ENCODE assay signal across 8 cellular contexts in the genomic region with DNA sequence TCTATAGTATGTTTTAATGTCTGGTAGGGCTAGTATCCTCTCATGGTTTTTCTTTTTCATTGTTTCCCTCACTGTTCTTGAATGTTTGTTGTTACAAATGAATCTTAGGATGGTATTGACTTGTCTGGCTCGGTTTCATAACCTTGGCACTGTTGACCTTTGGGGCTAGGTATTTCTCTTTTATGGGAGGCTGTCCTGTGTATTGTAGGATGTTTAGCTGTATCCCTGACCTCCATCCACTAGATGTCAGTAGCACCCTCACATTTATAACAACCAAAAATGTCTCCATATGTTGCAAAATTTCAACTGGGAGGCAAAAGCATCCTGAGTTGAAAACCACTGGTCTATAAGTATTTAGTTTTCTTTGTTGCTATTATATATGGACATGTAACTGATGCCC.
DNase-seq lines count a peak whose midpoint lies in the region; ATAC-seq lines count a peak whose summit lies in the region.

No MANE protein-coding gene starts in this region.

- ATAC-seq in HG02642 (IDR thresholded peaks at IDR 0.05; ENCODE audit: poor library complexity, unreplicated experiment) (no peak), GM21576 (IDR thresholded peaks at IDR 0.05; ENCODE audit: unreplicated experiment) (no peak), GM19467 (IDR thresholded peaks at IDR 0.05; ENCODE audit: unreplicated experiment) (no peak)

- DNase-seq in ACHN (peak; percentile 46), GOT3 (lab: John Stamatoyannopoulos, UW) (peak; percentile 4), SKM-1 treated with dmso at 0.1 percent for 144 hours (lab: John Stamatoyannopoulos, UW; ENCODE audit: unreplicated experiment) (peak; percentile 40), iris pigment epithelial cell (ENCODE audit: low read depth) (peak; percentile 60), HUDEP-2 (lab: John Stamatoyannopoulos, UW; ENCODE audit: unreplicated experiment in 76 of 76) (no peak)

- in situ Hi-C loops in ACHN (cut with HindIII; ENCODE audit: low pct_ligation_motif_present, low pct_unique_long_range_greater_than_20kb, low sequenced_read_pairs) = no loop called here

Comparison
In these comparisons a context has a peak if more than half of its experiments do, and no peak if none do; other contexts are left out.
1. DNase-seq: peak in ACHN (single experiment), GOT3 (single experiment), SKM-1 treated with dmso at 0.1 percent for 144 hours (single experiment) and iris pigment epithelial cell (single experiment); none in HUDEP-2 (0 of 76).